ENCODE assay signal across 18 cellular contexts in the genomic region with DNA sequence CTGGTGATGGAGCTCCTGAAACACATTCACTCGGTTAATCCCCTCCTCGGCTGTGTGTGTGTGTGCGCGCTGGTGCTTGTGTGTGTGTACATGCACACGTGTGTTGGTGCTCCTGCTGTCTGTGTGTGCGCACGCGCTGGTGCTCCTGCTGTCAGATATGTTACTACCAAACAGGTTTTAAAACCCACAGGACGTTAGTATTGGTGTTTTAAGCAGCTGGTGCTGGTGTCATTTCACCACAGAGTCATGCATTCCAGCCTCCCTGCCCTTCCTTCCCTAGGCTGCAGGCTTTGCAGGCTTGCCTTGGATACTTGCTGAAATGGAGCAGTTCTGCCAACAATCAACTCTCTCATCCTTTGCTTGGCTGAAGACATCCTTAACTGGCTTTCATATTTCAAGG. TPM values are rescaled to one million over a fixed set of nuclear protein-coding genes. Genes with fewer than 3 reads are reported as not detected.
DNase-seq lines count a peak whose midpoint lies in the region; ATAC-seq and TF ChIP-seq lines count a peak whose summit lies in the region.
"Had no signal": no experiment of that assay in that cellular context is flagged by ENCODE, and none has a peak within 500 bp of the region (broad histone marks: within the 10 kb centered on the region; RNA-seq: fewer than 3 reads in every experiment).

No MANE protein-coding gene starts in this region.

- ATAC-seq in HG02623 (IDR thresholded peaks at IDR 0.05; ENCODE audit: unreplicated experiment): no peak
- no peak for ATAC-seq in activated CD8-positive, alpha-beta memory T cell treated with anti-CD3 and anti-CD28 coated beads, Interleukin-2, amount 10 ng/mL, durations not matched to agents 7 days and 5 days
- ATAC-seq: A549, GM12878 had no signal

- H3K9me3 Mint-ChIP-seq in activated CD8-positive, alpha-beta memory T cell treated with anti-CD3 and anti-CD28 coated beads, Interleukin-2, amount 10 ng/mL, durations not matched to agents 7 days and 5 days (ENCODE audit: low read depth): peaks cover 3% of the 10 kb centered on the region
- H3K9me3 Mint-ChIP-seq: CD4-positive, alpha-beta memory T cell had no signal

- H3K27me3 Mint-ChIP-seq in activated CD8-positive, alpha-beta memory T cell treated with anti-CD3 and anti-CD28 coated beads, Interleukin-2, amount 10 ng/mL, durations not matched to agents 7 days and 5 days: no peaks in the 10 kb centered on the region
- H3K27me3 Mint-ChIP-seq: CD4-positive, alpha-beta memory T cell had no signal

- H3K4me1 Mint-ChIP-seq in activated CD8-positive, alpha-beta memory T cell treated with anti-CD3 and anti-CD28 coated beads, Interleukin-2, amount 10 ng/mL, durations not matched to agents 7 days and 5 days: peaks cover 9% of the 10 kb centered on the region
- H3K4me1 Mint-ChIP-seq: CD14-positive monocyte had no signal

- H3K4me3 ChIP-seq in AG04449 (ENCODE audit: low read depth, low read length) (no peak overlapping the region), WERI-Rb-1 (ENCODE audit: low read depth, low read length) (no peak overlapping the region)
- H3K4me3 ChIP-seq: A549, BLaER1, GM12878, GM23248, HAP-1 had no signal

- H3K36me3 ChIP-seq in WERI-Rb-1: peaks cover 63% of the 10 kb centered on the region

- DNase-seq in NCI-H1417 (lab: John Stamatoyannopoulos, UW): peak in 2 of 3 experiments; percentile 27 to 60
- DNase-seq in NCI-H1417 treated with DMSO at 0.1 percent for 48 hours (lab: John Stamatoyannopoulos, UW): no peak
- peak; percentile 1 for DNase-seq in AG04449 (ENCODE audit: low read depth, low spot score)
- DNase-seq in WERI-Rb-1: peak; percentile 50
- DNase-seq in myocyte (ENCODE audit: low read depth): peak; percentile 79
- DNase-seq in activated CD8-positive, alpha-beta memory T cell treated with anti-CD3 and anti-CD28 coated beads, Interleukin-2, amount 10 ng/mL, durations not matched to agents 7 days and 5 days: no peak
- no peak for DNase-seq in NCI-H146 treated with DMSO at 0.1 percent for 48 hours (lab: John Stamatoyannopoulos, UW; ENCODE audit: unreplicated experiment)
- DNase-seq: CD4-positive, alpha-beta memory T cell; DMS79 treated with DMSO at 0.1 percent for 48 hours; GM23248 had no signal

- H3K27ac ChIP-seq in WERI-Rb-1: peak overlapping the region; percentile 10; the same call in 1 of the 2 replicates
- H3K27ac ChIP-seq: 22Rv1, A549, BLaER1, GM23248 had no signal

- H3K4me3 Mint-ChIP-seq in activated CD8-positive, alpha-beta memory T cell treated with anti-CD3 and anti-CD28 coated beads, Interleukin-2, amount 10 ng/mL, durations not matched to agents 7 days and 5 days: no peak overlapping the region
- H3K4me3 Mint-ChIP-seq: CD14-positive monocyte; CD4-positive, alpha-beta memory T cell had no signal

- H3K27ac Mint-ChIP-seq in activated CD8-positive, alpha-beta memory T cell treated with anti-CD3 and anti-CD28 coated beads, Interleukin-2, amount 10 ng/mL, durations not matched to agents 7 days and 5 days: no peak overlapping the region

- peaks cover 47% of the 10 kb centered on the region for H3K36me3 Mint-ChIP-seq in activated CD8-positive, alpha-beta memory T cell treated with anti-CD3 and anti-CD28 coated beads, Interleukin-2, amount 10 ng/mL, durations not matched to agents 7 days and 5 days

- H3K9me3 ChIP-seq in WERI-Rb-1 (ENCODE audit: severe bottlenecking): no peaks in the 10 kb centered on the region
- H3K9me3 ChIP-seq: A549, BLaER1, HAP-1 had no signal

- TF ChIP-seq CTCF in AG04449 (IDR thresholded peaks at IDR 0.05; ENCODE audit: insufficient read depth, low read length, missing control alignments) (no peak), WERI-Rb-1 (IDR thresholded peaks at IDR 0.05; ENCODE audit: low read depth, low read length) (no peak)

- no peaks in the 10 kb centered on the region for H3K27me3 ChIP-seq in WERI-Rb-1 (ENCODE audit: insufficient read depth, low read depth, severe bottlenecking)
- H3K27me3 ChIP-seq: BLaER1 had no signal

- CTCF ChIA-PET in AG04449 (lab: Yijun Ruan, JAX): interaction anchor here (1.0 kb wide), 1 partner anchor 9 kb away, joined by 3 read pairs; no protein-coding TSS in a partner anchor
- CTCF ChIA-PET in activated CD8-positive, alpha-beta memory T cell treated with anti-CD3 and anti-CD28 coated beads, Interleukin-2, amount 10 ng/mL, durations not matched to agents 7 days and 5 days (lab: Charles Lee): no interaction called here

- POLR2A ChIA-PET in AG04449 (lab: Yijun Ruan, JAX): no interaction called here

RNA-seq across cellular contexts. Expression of a gene that starts 48.1 kb away (rescaled TPM):
- total RNA-seq in myocyte: 0.57 and 1.2 TPM in 2 replicates
- polyA plus RNA-seq in myocyte (2012): 1.2 TPM
- total RNA-seq in activated CD8-positive, alpha-beta memory T cell treated with anti-CD3 and anti-CD28 coated beads, Interleukin-2, amount 10 ng/mL, durations not matched to agents 7 days and 5 days: 1 to 10 TPM in 1 of 2 experiments, under 1 TPM in 1; 0.14 to 1.3 TPM
- total RNA-seq: GM23248 had no signal
- polyA plus RNA-seq: AG04450, CD14-positive monocyte, GM23248 had no signal

RNA-seq across cellular contexts. Expression of a gene that starts 58.0 kb away (rescaled TPM):
- total RNA-seq in myocyte: 46.1 and 56.3 TPM in 2 replicates
- polyA plus RNA-seq in myocyte (2012): 41.4 TPM
- 100 to 1,000 TPM; 152 to 176 TPM for total RNA-seq in activated CD8-positive, alpha-beta memory T cell treated with anti-CD3 and anti-CD28 coated beads, Interleukin-2, amount 10 ng/mL, durations not matched to agents 7 days and 5 days

RNA-seq across cellular contexts. Expression of a gene that starts 58.2 kb away (rescaled TPM):
- total RNA-seq in myocyte: 30.9 and 52.7 TPM in 2 replicates
- polyA plus RNA-seq in myocyte (2012): 44.3 TPM
- total RNA-seq in activated CD8-positive, alpha-beta memory T cell treated with anti-CD3 and anti-CD28 coated beads, Interleukin-2, amount 10 ng/mL, durations not matched to agents 7 days and 5 days: 10 to 100 TPM; 23.4 to 37.2 TPM

Comparison
In these comparisons a context has a peak if more than half of its experiments do, and no peak if none do; other contexts are left out.
1. DNase-seq: peak in NCI-H1417 (2 of 3), AG04449 (single experiment), WERI-Rb-1 (single experiment) and myocyte (single experiment); none in NCI-H1417 treated with DMSO at 0.1 percent for 48 hours (single experiment), activated CD8-positive, alpha-beta memory T cell treated with anti-CD3 and anti-CD28 coated beads, Interleukin-2, amount 10 ng/mL, durations not matched to agents 7 days and 5 days (single experiment) and NCI-H146 treated with DMSO at 0.1 percent for 48 hours (single experiment).